ENCODE assay signal across 19 cellular contexts in genomic region chr15:80709542-80709941, GRCh38. TPM values are rescaled to one million over a fixed set of nuclear protein-coding genes. Genes with fewer than 3 reads are reported as not detected.
DNase-seq lines count a peak whose midpoint lies in the region; ATAC-seq, FAIRE-seq and TF ChIP-seq lines count a peak whose summit lies in the region.
"Had no signal": no experiment of that assay in that cellular context is flagged by ENCODE, and none has a peak within 500 bp of the region (broad histone marks: within the 10 kb centered on the region; RNA-seq: fewer than 3 reads in every experiment).

No MANE protein-coding gene starts in this region.

- TF ChIP-seq CTCF in pancreas (IDR thresholded peaks at IDR 0.05) (no peak), osteocyte (IDR thresholded peaks at IDR 0.05) (no peak)

- H3K9me3 ChIP-seq in esophagus (ENCODE audit: control insufficient read depth in 2 of 2, insufficient read depth in 1 of 2, low read depth in 1 of 2, low read length in 1 of 2) (no peaks in the 10 kb centered on the region), pancreas (no peaks in the 10 kb centered on the region)
- H3K9me3 ChIP-seq: thoracic aorta had no signal

- no peaks in the 10 kb centered on the region for H3K9me3 Mint-ChIP-seq in osteocyte (ENCODE audit: unreplicated experiment)
- H3K9me3 Mint-ChIP-seq: natural killer cell treated with Interleukin-12 subunit alpha and Interleukin-12 subunit beta and Interleukin-15 and Interleukin-18, amount 100 ng/mL, for 72 hours had no signal

- FAIRE-seq in pancreas (lab: Jason Lieb, UNC): no peak
- FAIRE-seq: colon, H1 had no signal

- H3K36me3 ChIP-seq in esophagus (ENCODE audit: control insufficient read depth in 2 of 2, insufficient read depth in 2 of 2, low read length in 1 of 2) (no peaks in the 10 kb centered on the region), pancreas (no peaks in the 10 kb centered on the region)
- H3K36me3 ChIP-seq: thoracic aorta had no signal

- H3K27me3 ChIP-seq in esophagus (ENCODE audit: control insufficient read depth in 1 of 2, insufficient read depth in 2 of 2, low read length in 2 of 2): no peaks in the 10 kb centered on the region
- no peaks in the 10 kb centered on the region for H3K27me3 ChIP-seq in pancreas

- no peak overlapping the region for H3K4me3 Mint-ChIP-seq in osteocyte (ENCODE audit: unreplicated experiment)

- ATAC-seq in pancreas: peak in 3 of 4 donors; percentile 51 to 68 (median 57)
- ATAC-seq: left lobe of liver; natural killer cell treated with Interleukin-12 subunit alpha and Interleukin-12 subunit beta and Interleukin-15 and Interleukin-18, amount 100 ng/mL, for 72 hours; Panc1 had no signal

- DNase-seq in DMS153 (lab: John Stamatoyannopoulos, UW) (peak; percentile 52), NCI-H510A (lab: John Stamatoyannopoulos, UW) (peak; percentile 32), pancreas (no peak), RKO (ENCODE audit: low spot score) (no peak), putamen (ENCODE audit: low spot score) (no peak), cerebellum (ENCODE audit: low spot score) (no peak), osteocyte (ENCODE audit: extremely low spot score, unreplicated experiment) (no peak)
- DNase-seq: anterior cingulate cortex, DMS79, erythroblast, retina had no signal

- peak overlapping the region; percentile 34 to 38 for H3K27ac ChIP-seq in esophagus (ENCODE audit: low read depth in 2 of 2, low read length in 1 of 2)
- no peak overlapping the region for H3K27ac ChIP-seq in pancreas
- H3K27ac ChIP-seq: thoracic aorta, VCaP had no signal

- H3K4me1 ChIP-seq in esophagus (ENCODE audit: control insufficient read depth in 2 of 2, insufficient read depth in 2 of 2, low read length in 1 of 2) (peaks cover 0 to 7% of the 10 kb centered on the region in 2 donors), pancreas (no peaks in the 10 kb centered on the region)

- no peak overlapping the region for H3K4me3 ChIP-seq in esophagus (ENCODE audit: low read depth in 1 of 2, low read length in 2 of 2)
- H3K4me3 ChIP-seq in pancreas: no peak overlapping the region
- H3K4me3 ChIP-seq: thoracic aorta had no signal

- 55 to 61% methylated on average over 6 of the region's 6 CpGs for WGBS in esophagus, 2 donors
- 80 to 85% methylated on average over 6 of the region's 6 CpGs for WGBS in pancreas, 2 donors

- intact Hi-C loops in pancreas (cut with DNase I): no loop called here

- no peaks in the 10 kb centered on the region for H3K27me3 Mint-ChIP-seq in osteocyte (ENCODE audit: unreplicated experiment)

- peaks cover 14% of the 10 kb centered on the region for H3K36me3 Mint-ChIP-seq in osteocyte (ENCODE audit: unreplicated experiment)
- H3K36me3 Mint-ChIP-seq: natural killer cell treated with Interleukin-12 subunit alpha and Interleukin-12 subunit beta and Interleukin-15 and Interleukin-18, amount 100 ng/mL, for 72 hours had no signal

- peaks cover 33% of the 10 kb centered on the region for H3K4me1 Mint-ChIP-seq in osteocyte (ENCODE audit: unreplicated experiment)

- H3K27ac Mint-ChIP-seq in osteocyte (ENCODE audit: unreplicated experiment): no peak overlapping the region
- H3K27ac Mint-ChIP-seq: natural killer cell treated with Interleukin-12 subunit alpha and Interleukin-12 subunit beta and Interleukin-15 and Interleukin-18, amount 100 ng/mL, for 72 hours had no signal

RNA-seq across cellular contexts. Expression of gene ABHD17C, which starts 14.4 kb away (rescaled TPM):
- polyA plus RNA-seq in esophagus: 10 to 100 TPM; 26.6 to 27.3 TPM
- total RNA-seq in pancreas: 1 to 10 TPM; 3.2 to 7.9 (median 5.5) TPM
- 1 to 10 TPM; 2.0 to 2.9 TPM for polyA plus RNA-seq in pancreas
- total RNA-seq in cerebellum: 18.5 TPM
- 14.4 and 17.7 TPM in 2 replicates for total RNA-seq in osteocyte

Comparison
In these comparisons a context has a peak if more than half of its experiments do, and no peak if none do; other contexts are left out.
1. DNase-seq: peak in DMS153 (single experiment) and NCI-H510A (single experiment); none in pancreas (0 of 6), RKO (single experiment), putamen (single experiment), cerebellum (single experiment) and osteocyte (single experiment).
2. H3K27ac ChIP-seq: peak in esophagus (2 of 2); none in pancreas (0 of 4).